ENCODE assay signal across 1 cellular context in the genomic region with DNA sequence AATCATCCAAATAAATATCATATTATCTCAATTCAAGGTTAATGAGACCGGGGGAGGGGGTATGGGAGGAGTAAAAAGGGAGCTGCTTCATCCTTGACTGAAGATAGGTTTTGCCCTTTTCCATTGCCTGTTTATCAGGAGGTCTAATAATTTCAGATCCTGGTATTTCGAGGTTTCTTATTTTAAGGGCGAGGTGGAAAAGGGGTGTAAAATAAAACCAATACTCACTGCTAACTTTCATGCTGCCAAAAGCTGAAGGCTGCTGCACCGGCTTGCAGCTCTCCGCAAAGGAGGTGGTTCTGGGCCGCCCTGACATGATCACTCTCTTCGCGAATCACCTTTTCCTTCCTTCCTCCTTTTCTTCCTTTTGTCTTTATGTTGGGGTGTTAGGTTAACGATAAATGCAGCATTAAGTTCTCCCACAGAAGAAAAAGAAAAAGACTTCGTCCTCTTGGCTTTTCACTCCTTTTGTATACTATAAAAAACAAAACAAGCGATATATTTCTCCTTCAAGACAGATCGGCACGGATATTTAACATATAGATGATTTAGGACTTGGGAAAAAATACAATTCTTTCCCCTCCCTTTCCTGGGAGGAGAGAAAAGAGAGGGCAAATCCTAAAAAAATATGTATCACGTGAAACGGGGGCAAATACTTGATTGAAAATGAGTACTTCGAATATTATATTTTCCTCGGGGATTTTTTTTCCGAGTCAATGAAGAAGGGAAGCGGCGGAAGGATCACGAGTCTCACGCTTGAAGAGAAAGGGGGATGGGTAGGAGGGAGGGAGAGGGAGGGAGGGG.
TF ChIP-seq lines count a peak whose summit lies in the region.

No MANE protein-coding gene starts in this region.

TF ChIP-seq in GM12878, 131 proteins besides CTCF, POLR2A, EP300 and RAD21 (continued from another document and continues in another):
- TF ChIP-seq RELA (IDR thresholded peaks at IDR 0.05; ENCODE audit: borderline replicate concordance, partially characterized antibody): no peak
- TF ChIP-seq, protein P1, sequence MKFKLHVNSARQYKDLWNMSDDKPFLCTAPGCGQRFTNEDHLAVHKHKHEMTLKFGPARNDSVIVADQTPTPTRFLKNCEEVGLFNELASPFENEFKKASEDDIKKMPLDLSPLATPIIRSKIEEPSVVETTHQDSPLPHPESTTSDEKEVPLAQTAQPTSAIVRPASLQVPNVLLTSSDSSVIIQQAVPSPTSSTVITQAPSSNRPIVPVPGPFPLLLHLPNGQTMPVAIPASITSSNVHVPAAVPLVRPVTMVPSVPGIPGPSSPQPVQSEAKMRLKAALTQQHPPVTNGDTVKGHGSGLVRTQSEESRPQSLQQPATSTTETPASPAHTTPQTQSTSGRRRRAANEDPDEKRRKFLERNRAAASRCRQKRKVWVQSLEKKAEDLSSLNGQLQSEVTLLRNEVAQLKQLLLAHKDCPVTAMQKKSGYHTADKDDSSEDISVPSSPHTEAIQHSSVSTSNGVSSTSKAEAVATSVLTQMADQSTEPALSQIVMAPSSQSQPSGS (IDR thresholded peaks at IDR 0.05; ENCODE audit: low read length): no peak
- 0 out of 2 replicates have a peak, but pooled peaks have one; percentile 7 for TF ChIP-seq SMC3 (IDR thresholded peaks at IDR 0.05; ENCODE audit: borderline replicate concordance, low read length)
- TF ChIP-seq MYC (IDR thresholded peaks at IDR 0.05; ENCODE audit: insufficient read depth, insufficient read length, insufficient replicate concordance, low read length, severe bottlenecking): no peak
- TF ChIP-seq MXI1 (IDR thresholded peaks at IDR 0.05; ENCODE audit: low read depth, low read length): 0 out of 2 replicates have a peak, but pooled peaks have one; percentile 19
- TF ChIP-seq KAT2A (conservative IDR thresholded peaks at IDR 0.05; ENCODE audit: control insufficient read depth, low read depth, low read length): no peak
- TF ChIP-seq RUNX3 (IDR thresholded peaks at IDR 0.05; ENCODE audit: low read length): no peak
- no peak for TF ChIP-seq ZNF384 (IDR thresholded peaks at IDR 0.05; ENCODE audit: borderline replicate concordance, low read depth, low read length)
- TF ChIP-seq, protein P2, sequence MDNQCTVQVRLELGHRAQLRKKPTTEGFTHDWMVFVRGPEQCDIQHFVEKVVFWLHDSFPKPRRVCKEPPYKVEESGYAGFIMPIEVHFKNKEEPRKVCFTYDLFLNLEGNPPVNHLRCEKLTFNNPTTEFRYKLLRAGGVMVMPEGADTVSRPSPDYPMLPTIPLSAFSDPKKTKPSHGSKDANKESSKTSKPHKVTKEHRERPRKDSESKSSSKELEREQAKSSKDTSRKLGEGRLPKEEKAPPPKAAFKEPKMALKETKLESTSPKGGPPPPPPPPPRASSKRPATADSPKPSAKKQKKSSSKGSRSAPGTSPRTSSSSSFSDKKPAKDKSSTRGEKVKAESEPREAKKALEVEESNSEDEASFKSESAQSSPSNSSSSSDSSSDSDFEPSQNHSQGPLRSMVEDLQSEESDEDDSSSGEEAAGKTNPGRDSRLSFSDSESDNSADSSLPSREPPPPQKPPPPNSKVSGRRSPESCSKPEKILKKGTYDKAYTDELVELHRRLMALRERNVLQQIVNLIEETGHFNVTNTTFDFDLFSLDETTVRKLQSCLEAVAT (IDR thresholded peaks at IDR 0.05): no peak
- peak; percentile 62; the same call in 1 of the 2 replicates for TF ChIP-seq CHD2 (IDR thresholded peaks at IDR 0.05; ENCODE audit: borderline replicate concordance, low read depth, low read length)
- TF ChIP-seq ETV6 (conservative IDR thresholded peaks at IDR 0.05 in 1 of 2, IDR thresholded peaks at IDR 0.05 in 1 of 2; ENCODE audit: borderline replicate concordance in 1 of 2, low read depth in 1 of 2): no peak; a peak in 1 of 4 replicates
- no peak for TF ChIP-seq MTA3 (IDR thresholded peaks at IDR 0.05; ENCODE audit: borderline replicate concordance, low read length)
- TF ChIP-seq, protein P3, sequence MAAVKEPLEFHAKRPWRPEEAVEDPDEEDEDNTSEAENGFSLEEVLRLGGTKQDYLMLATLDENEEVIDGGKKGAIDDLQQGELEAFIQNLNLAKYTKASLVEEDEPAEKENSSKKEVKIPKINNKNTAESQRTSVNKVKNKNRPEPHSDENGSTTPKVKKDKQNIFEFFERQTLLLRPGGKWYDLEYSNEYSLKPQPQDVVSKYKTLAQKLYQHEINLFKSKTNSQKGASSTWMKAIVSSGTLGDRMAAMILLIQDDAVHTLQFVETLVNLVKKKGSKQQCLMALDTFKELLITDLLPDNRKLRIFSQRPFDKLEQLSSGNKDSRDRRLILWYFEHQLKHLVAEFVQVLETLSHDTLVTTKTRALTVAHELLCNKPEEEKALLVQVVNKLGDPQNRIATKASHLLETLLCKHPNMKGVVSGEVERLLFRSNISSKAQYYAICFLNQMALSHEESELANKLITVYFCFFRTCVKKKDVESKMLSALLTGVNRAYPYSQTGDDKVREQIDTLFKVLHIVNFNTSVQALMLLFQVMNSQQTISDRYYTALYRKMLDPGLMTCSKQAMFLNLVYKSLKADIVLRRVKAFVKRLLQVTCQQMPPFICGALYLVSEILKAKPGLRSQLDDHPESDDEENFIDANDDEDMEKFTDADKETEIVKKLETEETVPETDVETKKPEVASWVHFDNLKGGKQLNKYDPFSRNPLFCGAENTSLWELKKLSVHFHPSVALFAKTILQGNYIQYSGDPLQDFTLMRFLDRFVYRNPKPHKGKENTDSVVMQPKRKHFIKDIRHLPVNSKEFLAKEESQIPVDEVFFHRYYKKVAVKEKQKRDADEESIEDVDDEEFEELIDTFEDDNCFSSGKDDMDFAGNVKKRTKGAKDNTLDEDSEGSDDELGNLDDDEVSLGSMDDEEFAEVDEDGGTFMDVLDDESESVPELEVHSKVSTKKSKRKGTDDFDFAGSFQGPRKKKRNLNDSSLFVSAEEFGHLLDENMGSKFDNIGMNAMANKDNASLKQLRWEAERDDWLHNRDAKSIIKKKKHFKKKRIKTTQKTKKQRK (IDR thresholded peaks at IDR 0.05; ENCODE audit: low read depth, low read length): no peak
- no peak for TF ChIP-seq NBN (IDR thresholded peaks at IDR 0.05)
- TF ChIP-seq STAT3 (IDR thresholded peaks at IDR 0.05; ENCODE audit: low read depth, low read length): no peak
- TF ChIP-seq MEF2A (IDR thresholded peaks at IDR 0.05; ENCODE audit: insufficient read depth, low read depth, low read length): no peak
- no peak for TF ChIP-seq YY1 (IDR thresholded peaks at IDR 0.05; ENCODE audit: low read depth, low read length)
- no peak for TF ChIP-seq POLR2AphosphoS5 (IDR thresholded peaks at IDR 0.05; ENCODE audit: low read length)
- TF ChIP-seq, protein P4, sequence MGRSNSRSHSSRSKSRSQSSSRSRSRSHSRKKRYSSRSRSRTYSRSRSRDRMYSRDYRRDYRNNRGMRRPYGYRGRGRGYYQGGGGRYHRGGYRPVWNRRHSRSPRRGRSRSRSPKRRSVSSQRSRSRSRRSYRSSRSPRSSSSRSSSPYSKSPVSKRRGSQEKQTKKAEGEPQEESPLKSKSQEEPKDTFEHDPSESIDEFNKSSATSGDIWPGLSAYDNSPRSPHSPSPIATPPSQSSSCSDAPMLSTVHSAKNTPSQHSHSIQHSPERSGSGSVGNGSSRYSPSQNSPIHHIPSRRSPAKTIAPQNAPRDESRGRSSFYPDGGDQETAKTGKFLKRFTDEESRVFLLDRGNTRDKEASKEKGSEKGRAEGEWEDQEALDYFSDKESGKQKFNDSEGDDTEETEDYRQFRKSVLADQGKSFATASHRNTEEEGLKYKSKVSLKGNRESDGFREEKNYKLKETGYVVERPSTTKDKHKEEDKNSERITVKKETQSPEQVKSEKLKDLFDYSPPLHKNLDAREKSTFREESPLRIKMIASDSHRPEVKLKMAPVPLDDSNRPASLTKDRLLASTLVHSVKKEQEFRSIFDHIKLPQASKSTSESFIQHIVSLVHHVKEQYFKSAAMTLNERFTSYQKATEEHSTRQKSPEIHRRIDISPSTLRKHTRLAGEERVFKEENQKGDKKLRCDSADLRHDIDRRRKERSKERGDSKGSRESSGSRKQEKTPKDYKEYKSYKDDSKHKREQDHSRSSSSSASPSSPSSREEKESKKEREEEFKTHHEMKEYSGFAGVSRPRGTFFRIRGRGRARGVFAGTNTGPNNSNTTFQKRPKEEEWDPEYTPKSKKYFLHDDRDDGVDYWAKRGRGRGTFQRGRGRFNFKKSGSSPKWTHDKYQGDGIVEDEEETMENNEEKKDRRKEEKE (IDR thresholded peaks at IDR 0.05): no peak
- peak; percentile 59; the same call in 1 of the 2 replicates for TF ChIP-seq PML (IDR thresholded peaks at IDR 0.05; ENCODE audit: low read length)
- TF ChIP-seq ESRRA (IDR thresholded peaks at IDR 0.05; ENCODE audit: low read length): no peak
- TF ChIP-seq, protein P5, sequence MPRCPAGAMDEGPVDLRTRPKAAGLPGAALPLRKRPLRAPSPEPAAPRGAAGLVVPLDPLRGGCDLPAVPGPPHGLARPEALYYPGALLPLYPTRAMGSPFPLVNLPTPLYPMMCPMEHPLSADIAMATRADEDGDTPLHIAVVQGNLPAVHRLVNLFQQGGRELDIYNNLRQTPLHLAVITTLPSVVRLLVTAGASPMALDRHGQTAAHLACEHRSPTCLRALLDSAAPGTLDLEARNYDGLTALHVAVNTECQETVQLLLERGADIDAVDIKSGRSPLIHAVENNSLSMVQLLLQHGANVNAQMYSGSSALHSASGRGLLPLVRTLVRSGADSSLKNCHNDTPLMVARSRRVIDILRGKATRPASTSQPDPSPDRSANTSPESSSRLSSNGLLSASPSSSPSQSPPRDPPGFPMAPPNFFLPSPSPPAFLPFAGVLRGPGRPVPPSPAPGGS (IDR thresholded peaks at IDR 0.05; ENCODE audit: borderline replicate concordance, insufficient read depth, low read depth, low read length, poor library complexity, severe bottlenecking): no peak
- TF ChIP-seq, protein P6, sequence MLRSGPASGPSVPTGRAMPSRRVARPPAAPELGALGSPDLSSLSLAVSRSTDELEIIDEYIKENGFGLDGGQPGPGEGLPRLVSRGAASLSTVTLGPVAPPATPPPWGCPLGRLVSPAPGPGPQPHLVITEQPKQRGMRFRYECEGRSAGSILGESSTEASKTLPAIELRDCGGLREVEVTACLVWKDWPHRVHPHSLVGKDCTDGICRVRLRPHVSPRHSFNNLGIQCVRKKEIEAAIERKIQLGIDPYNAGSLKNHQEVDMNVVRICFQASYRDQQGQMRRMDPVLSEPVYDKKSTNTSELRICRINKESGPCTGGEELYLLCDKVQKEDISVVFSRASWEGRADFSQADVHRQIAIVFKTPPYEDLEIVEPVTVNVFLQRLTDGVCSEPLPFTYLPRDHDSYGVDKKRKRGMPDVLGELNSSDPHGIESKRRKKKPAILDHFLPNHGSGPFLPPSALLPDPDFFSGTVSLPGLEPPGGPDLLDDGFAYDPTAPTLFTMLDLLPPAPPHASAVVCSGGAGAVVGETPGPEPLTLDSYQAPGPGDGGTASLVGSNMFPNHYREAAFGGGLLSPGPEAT (IDR thresholded peaks at IDR 0.05; ENCODE audit: low read depth): 0 out of 2 replicates have a peak, but pooled peaks have one; percentile 42
- no peak for TF ChIP-seq SIX5 (IDR thresholded peaks at IDR 0.05; ENCODE audit: low read depth, low read length, severe bottlenecking)
- no peak for TF ChIP-seq FOS (IDR thresholded peaks at IDR 0.05; ENCODE audit: borderline replicate concordance, extremely low read depth, insufficient read length)
- TF ChIP-seq MTA2 (IDR thresholded peaks at IDR 0.05; ENCODE audit: low read depth): no peak
- TF ChIP-seq NFIC (IDR thresholded peaks at IDR 0.05; ENCODE audit: low read depth, low read length): peak; percentile 19; the same call in 1 of the 2 replicates
- TF ChIP-seq RAD51 (IDR thresholded peaks at IDR 0.05): peak; percentile 41; the same call in 1 of the 2 replicates
- TF ChIP-seq, protein P7, sequence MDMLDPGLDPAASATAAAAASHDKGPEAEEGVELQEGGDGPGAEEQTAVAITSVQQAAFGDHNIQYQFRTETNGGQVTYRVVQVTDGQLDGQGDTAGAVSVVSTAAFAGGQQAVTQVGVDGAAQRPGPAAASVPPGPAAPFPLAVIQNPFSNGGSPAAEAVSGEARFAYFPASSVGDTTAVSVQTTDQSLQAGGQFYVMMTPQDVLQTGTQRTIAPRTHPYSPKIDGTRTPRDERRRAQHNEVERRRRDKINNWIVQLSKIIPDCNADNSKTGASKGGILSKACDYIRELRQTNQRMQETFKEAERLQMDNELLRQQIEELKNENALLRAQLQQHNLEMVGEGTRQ (IDR thresholded peaks at IDR 0.05; ENCODE audit: borderline replicate concordance, low read depth, low read length): no peak
- no peak for TF ChIP-seq SMARCA5 (IDR thresholded peaks at IDR 0.05)
- peak; percentile 22; the same call in 1 of the 2 replicates for TF ChIP-seq BRCA1 (IDR thresholded peaks at IDR 0.05; ENCODE audit: low read depth, low read length)
- 0 out of 2 replicates have a peak, but pooled peaks have one; percentile 65 for TF ChIP-seq PAX8 (IDR thresholded peaks at IDR 0.05)
- TF ChIP-seq, protein P8, sequence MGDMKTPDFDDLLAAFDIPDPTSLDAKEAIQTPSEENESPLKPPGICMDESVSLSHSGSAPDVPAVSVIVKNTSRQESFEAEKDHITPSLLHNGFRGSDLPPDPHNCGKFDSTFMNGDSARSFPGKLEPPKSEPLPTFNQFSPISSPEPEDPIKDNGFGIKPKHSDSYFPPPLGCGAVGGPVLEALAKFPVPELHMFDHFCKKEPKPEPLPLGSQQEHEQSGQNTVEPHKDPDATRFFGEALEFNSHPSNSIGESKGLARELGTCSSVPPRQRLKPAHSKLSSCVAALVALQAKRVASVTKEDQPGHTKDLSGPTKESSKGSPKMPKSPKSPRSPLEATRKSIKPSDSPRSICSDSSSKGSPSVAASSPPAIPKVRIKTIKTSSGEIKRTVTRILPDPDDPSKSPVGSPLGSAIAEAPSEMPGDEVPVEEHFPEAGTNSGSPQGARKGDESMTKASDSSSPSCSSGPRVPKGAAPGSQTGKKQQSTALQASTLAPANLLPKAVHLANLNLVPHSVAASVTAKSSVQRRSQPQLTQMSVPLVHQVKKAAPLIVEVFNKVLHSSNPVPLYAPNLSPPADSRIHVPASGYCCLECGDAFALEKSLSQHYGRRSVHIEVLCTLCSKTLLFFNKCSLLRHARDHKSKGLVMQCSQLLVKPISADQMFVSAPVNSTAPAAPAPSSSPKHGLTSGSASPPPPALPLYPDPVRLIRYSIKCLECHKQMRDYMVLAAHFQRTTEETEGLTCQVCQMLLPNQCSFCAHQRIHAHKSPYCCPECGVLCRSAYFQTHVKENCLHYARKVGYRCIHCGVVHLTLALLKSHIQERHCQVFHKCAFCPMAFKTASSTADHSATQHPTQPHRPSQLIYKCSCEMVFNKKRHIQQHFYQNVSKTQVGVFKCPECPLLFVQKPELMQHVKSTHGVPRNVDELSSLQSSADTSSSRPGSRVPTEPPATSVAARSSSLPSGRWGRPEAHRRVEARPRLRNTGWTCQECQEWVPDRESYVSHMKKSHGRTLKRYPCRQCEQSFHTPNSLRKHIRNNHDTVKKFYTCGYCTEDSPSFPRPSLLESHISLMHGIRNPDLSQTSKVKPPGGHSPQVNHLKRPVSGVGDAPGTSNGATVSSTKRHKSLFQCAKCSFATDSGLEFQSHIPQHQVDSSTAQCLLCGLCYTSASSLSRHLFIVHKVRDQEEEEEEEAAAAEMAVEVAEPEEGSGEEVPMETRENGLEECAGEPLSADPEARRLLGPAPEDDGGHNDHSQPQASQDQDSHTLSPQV (IDR thresholded peaks at IDR 0.05): no peak
- no peak for TF ChIP-seq SUZ12 (IDR thresholded peaks at IDR 0.05; ENCODE audit: unreplicated experiment)
- no peak for TF ChIP-seq SREBF2 (IDR thresholded peaks at IDR 0.05; ENCODE audit: low read length)
- 0 out of 2 replicates have a peak, but pooled peaks have one; percentile 2 for TF ChIP-seq BCL11A (IDR thresholded peaks at IDR 0.05; ENCODE audit: low read depth, low read length)
- no peak for TF ChIP-seq HCFC1 (IDR thresholded peaks at IDR 0.05; ENCODE audit: low read length)
